ENCODE assay signal across 8 cellular contexts in the genomic region with DNA sequence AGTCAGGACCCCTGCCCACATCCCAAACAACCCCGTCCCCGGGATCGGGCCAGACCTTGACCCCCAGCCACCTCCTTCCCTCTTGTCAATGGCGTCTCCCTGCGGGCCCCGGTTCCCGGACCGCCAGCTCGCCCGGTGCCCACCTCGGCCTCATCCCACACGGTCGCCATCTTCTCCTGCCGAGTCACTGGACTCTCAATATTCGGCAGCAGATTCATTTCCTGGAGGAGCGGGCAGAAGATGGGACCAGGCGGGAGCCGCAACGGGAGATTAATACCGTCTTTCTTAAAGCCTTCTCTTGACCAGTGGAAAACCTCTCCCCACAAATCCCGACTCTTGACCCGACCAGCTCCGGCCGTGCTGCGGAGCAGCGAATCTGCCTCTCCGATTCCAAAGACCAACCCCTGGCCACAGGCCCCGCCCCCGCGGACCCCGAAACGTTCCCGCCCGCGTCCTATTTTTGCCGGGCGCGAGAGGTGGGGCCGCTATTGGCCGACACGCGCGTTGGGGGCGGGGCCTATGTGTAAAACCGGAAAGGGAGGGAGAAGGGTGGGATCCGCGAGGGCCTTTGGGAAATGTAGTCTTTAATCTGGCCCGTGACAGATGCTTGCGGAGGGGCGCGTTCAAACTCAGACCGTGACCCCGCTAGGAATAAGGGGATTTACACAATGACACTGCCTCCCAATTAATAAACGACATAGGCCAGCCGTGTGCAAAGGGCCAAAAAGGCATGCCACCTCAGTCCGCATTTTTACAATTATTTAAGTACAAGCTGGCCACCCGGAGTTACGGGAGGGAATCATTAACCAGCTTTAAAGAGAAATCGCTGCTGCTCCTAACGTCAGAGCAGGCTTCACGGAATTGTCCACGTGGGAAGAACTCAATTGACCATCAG. TPM values are rescaled to one million over a fixed set of nuclear protein-coding genes. Genes with fewer than 3 reads are reported as not detected.
DNase-seq lines count a peak whose midpoint lies in the region; ATAC-seq, FAIRE-seq and TF ChIP-seq lines count a peak whose summit lies in the region.

TSS of gene PSMC3 (minus strand) at position 378 of the 895 bp plus-strand sequence. CDS start at position 218, 160 bp downstream.

- H3K4me3 ChIP-seq in BE2C (ENCODE audit: low read depth, low read length): peak within 1 kb of the TSS; percentile 88

- no peak for TF ChIP-seq CTCF in BE2C (IDR thresholded peaks at IDR 0.05; ENCODE audit: low read depth, low read length)

- H3K9me3 ChIP-seq in BE2C: no peaks in the 10 kb centered on the region

- ATAC-seq in HG03460 (IDR thresholded peaks at IDR 0.05; ENCODE audit: unreplicated experiment): peak; percentile 86

- no peaks in the 10 kb centered on the region for H3K4me1 ChIP-seq in BE2C

- DNase-seq in BE2C (peak; percentile 96), GM19240 (ENCODE audit: insufficient read length, low spot score) (peak; percentile 93), NCI-H526 (lab: John Stamatoyannopoulos, UW) (peak; percentile 95 to 100)
- peak; percentile 100 for DNase-seq in activated CD4-positive, alpha-beta T cell treated with anti-CD3 and anti-CD28 coated beads for 48 hours
- DNase-seq in stimulated activated CD4-positive, alpha-beta T cell treated with anti-CD3 and anti-CD28 coated beads, Interleukin-1b, Interleukin-23, amount 100 ng/mL, for 4 hours (ENCODE audit: low read depth in 2 of 2): peak; percentile 98 to 99

- no peaks in the 10 kb centered on the region for H3K27me3 ChIP-seq in BE2C
- H3K27me3 ChIP-seq in layer of hippocampus (ENCODE audit: control insufficient read depth, insufficient read depth, low read length): no peaks in the 10 kb centered on the region

- peaks cover 26% of the 10 kb centered on the region for H3K36me3 ChIP-seq in BE2C

- peak within 1 kb of the TSS; percentile 85 for H3K27ac ChIP-seq in layer of hippocampus (ENCODE audit: low read depth, low read length)

- peak; percentile 71 for FAIRE-seq in colon (lab: Jason Lieb, UNC)

RNA-seq across cellular contexts. Expression of gene PSMC3, which starts in this region (rescaled TPM):
- polyA plus RNA-seq in BE2C (2012; ENCODE audit: insufficient read depth, insufficient read length, low read depth): 230 TPM

Comparison
In these comparisons a context has a peak if more than half of its experiments do, and no peak if none do; other contexts are left out.
1. Peak in every context shown above with its lines: DNase-seq, ATAC-seq, H3K4me3 ChIP-seq and H3K27ac ChIP-seq.